2 cellular contexts compared by ENCODE assay signal in the genomic region with DNA sequence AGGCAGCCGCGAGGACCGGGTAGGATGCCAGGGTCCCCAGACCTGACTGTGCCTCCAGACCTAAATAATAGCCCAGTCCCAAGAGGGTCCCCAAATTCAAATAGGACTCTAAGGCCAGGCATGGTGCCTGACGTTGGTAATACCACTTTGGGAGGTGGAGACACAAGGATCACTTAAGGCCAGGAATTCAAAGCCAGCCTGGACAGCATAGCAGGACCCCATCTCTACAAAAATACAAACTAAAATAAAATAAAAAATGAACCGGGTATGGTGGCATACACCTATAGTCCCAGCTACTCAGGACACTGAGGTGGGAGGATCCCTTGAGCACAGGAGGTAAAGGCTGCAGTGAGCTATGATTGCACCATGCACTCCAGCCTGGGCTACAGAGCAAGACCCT.
A peak's percentile ranks its signal among the peaks of the same experiment; 100 is the strongest.
TF ChIP-seq lines count a peak whose summit lies in the region.

No MANE protein-coding gene starts in this region.

TF ChIP-seq in HEK293, 187 proteins besides CTCF, POLR2A, EP300 and RAD21:
- TF ChIP-seq ZNF274 (IDR thresholded peaks at IDR 0.05; ENCODE audit: low read length) = no peak
- no peak for TF ChIP-seq ZNF274 (tag by site-specific recombination; IDR thresholded peaks at IDR 0.05; ENCODE audit: borderline replicate concordance)
- TF ChIP-seq ZIC2 (tag by site-specific recombination; IDR thresholded peaks at IDR 0.05) = no peak
- peak; percentile 95 for TF ChIP-seq ZNF121 (tag by site-specific recombination; IDR thresholded peaks at IDR 0.05)

TF ChIP-seq in K562, 482 proteins besides CTCF, POLR2A, EP300 and RAD21:
- TF ChIP-seq DIDO1 (tag; IDR thresholded peaks at IDR 0.05; ENCODE audit: low read depth) = no peak
- TF ChIP-seq TOE1 (IDR thresholded peaks at IDR 0.05; ENCODE audit: borderline replicate concordance) = no peak
- no peak for TF ChIP-seq TOE1 (CRISPR knock-in tag; IDR thresholded peaks at IDR 0.05; ENCODE audit: borderline replicate concordance, low read depth)
- TF ChIP-seq ZNF121 (CRISPR knock-in tag; conservative IDR thresholded peaks at IDR 0.05) = peak; percentile 81; the same call in 1 of the 2 replicates
